ENCODE assay signal across 8 cellular contexts in genomic region chr9:135702002-135702721, GRCh38. TPM values are rescaled to one million over a fixed set of nuclear protein-coding genes. Genes with fewer than 3 reads are reported as not detected.
DNase-seq lines count a peak whose midpoint lies in the region; ATAC-seq lines count a peak whose summit lies in the region.

Gene KCNT1, plus strand, starts transcription at chr9:135702185. Its CDS starts 74 bp downstream, at chr9:135702259.

- peaks cover 12 to 35% of the 10 kb centered on the region in 2 donors for H3K27me3 Mint-ChIP-seq in stimulated activated naive B cell treated with anti-CD40 and anti-IgM and Interleukin-4, amounts not matched to agents 10 μg/mL and 1 μg/mL and 100 μg/mL, for 72 hours

- H3K36me3 Mint-ChIP-seq in stimulated activated naive B cell treated with anti-CD40 and anti-IgM and Interleukin-4, amounts not matched to agents 10 μg/mL and 1 μg/mL and 100 μg/mL, for 72 hours = no peaks in the 10 kb centered on the region

- ATAC-seq in stimulated activated naive B cell treated with anti-CD40 and anti-IgM and Interleukin-4, amounts not matched to agents 10 μg/mL and 1 μg/mL and 100 μg/mL, for 72 hours (replicated peaks) = peak; percentile 69 to 79

- no peak within 1 kb of the TSS for H3K4me3 Mint-ChIP-seq in stimulated activated naive B cell treated with anti-CD40 and anti-IgM and Interleukin-4, amounts not matched to agents 10 μg/mL and 1 μg/mL and 100 μg/mL, for 72 hours

- H3K9me3 Mint-ChIP-seq in stimulated activated naive B cell treated with anti-CD40 and anti-IgM and Interleukin-4, amounts not matched to agents 10 μg/mL and 1 μg/mL and 100 μg/mL, for 72 hours = no peaks in the 10 kb centered on the region

- WGBS in mesodermal cell (ENCODE audit: insufficient coverage in 2 of 2), 2 experiments = 7 to 17% methylated on average over 37 of the region's 63 CpGs

- no peaks in the 10 kb centered on the region for H3K4me1 Mint-ChIP-seq in stimulated activated naive B cell treated with anti-CD40 and anti-IgM and Interleukin-4, amounts not matched to agents 10 μg/mL and 1 μg/mL and 100 μg/mL, for 72 hours

- DNase-seq in NCI-H1092 treated with DMSO at 0.1 percent for 48 hours (lab: John Stamatoyannopoulos, UW) (peak; percentile 13), NCI-H1092 (lab: John Stamatoyannopoulos, UW) (no peak), NCI-H1105 (lab: John Stamatoyannopoulos, UW) (peak; percentile 7), SIG-M5 treated with dmso at 0.1 percent for 504 hours (lab: John Stamatoyannopoulos, UW; ENCODE audit: unreplicated experiment) (no peak)
- peak; percentile 48 for DNase-seq in activated CD4-positive, alpha-beta T cell treated with anti-CD3 and anti-CD28 coated beads, Interleukin-2, amount 50 U/mL, for 1 hour
- peak; percentile 23 for DNase-seq in effector CD4-positive, alpha-beta T cell
- peak; percentile 23 for DNase-seq in stimulated activated naive B cell treated with anti-CD40 and anti-IgM and Interleukin-4, amounts not matched to agents 10 μg/mL and 1 μg/mL and 100 μg/mL, for 72 hours

- peak within 1 kb of the TSS; percentile 18 for H3K4me3 ChIP-seq in mesodermal cell (ENCODE audit: extremely low read depth, insufficient read depth, low read length, poor library complexity, severe bottlenecking)

- no peaks in the 10 kb centered on the region for H3K4me1 ChIP-seq in mesodermal cell (ENCODE audit: control insufficient read depth, insufficient read depth, low read length, poor library complexity, severe bottlenecking)

- no peaks in the 10 kb centered on the region for H3K9me3 ChIP-seq in mesodermal cell (ENCODE audit: control insufficient read depth, low read length)

- no peak within 1 kb of the TSS for H3K27ac ChIP-seq in mesodermal cell (ENCODE audit: low read depth, low read length, severe bottlenecking)

- H3K27ac Mint-ChIP-seq in stimulated activated naive B cell treated with anti-CD40 and anti-IgM and Interleukin-4, amounts not matched to agents 10 μg/mL and 1 μg/mL and 100 μg/mL, for 72 hours = no peak within 1 kb of the TSS

- no peaks in the 10 kb centered on the region for H3K36me3 ChIP-seq in mesodermal cell (ENCODE audit: control insufficient read depth, insufficient read depth, low read length)

RNA-seq across cellular contexts. Expression of gene KCNT1, which starts in this region (rescaled TPM):
- polyA plus RNA-seq in mesodermal cell (2013, experiment 1 of 2) = 0.07 TPM
- not detected for polyA plus RNA-seq in mesodermal cell (2013, experiment 2 of 2)

Comparison
In these comparisons a context has a peak if more than half of its experiments do, and no peak if none do; other contexts are left out.
1. DNase-seq: peak in NCI-H1092 treated with DMSO at 0.1 percent for 48 hours (single experiment), NCI-H1105 (single experiment), activated CD4-positive, alpha-beta T cell treated with anti-CD3 and anti-CD28 coated beads, Interleukin-2, amount 50 U/mL, for 1 hour (single experiment), effector CD4-positive, alpha-beta T cell (single experiment) and stimulated activated naive B cell treated with anti-CD40 and anti-IgM and Interleukin-4, amounts not matched to agents 10 μg/mL and 1 μg/mL and 100 μg/mL, for 72 hours (single experiment); none in NCI-H1092 (single experiment) and SIG-M5 treated with dmso at 0.1 percent for 504 hours (single experiment).